In the genomic region with DNA sequence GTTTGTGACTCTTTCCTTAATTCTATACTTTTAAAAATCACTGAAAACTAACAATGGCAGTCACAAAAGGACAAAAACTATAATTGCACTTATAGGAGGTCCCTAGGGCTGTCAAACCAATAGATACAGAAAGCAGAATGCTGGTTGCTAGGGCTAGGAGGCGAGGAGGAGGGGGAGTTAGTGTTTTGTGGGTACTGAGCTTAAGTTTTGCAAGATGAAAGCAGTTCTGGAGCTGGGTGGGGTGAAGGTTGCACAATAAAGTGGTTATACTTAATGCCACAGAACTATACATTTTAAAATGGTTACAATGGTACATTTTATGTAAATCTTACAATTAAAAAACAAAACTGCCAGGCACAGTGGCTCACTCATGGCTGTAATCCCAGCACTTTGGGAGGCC, we compare ENCODE assay signal across 17 cellular contexts. TPM values are rescaled to one million over a fixed set of nuclear protein-coding genes. Genes with fewer than 3 reads are reported as not detected.
DNase-seq lines count a peak whose midpoint lies in the region; ATAC-seq and TF ChIP-seq lines count a peak whose summit lies in the region.
"Had no signal": no experiment of that assay in that cellular context is flagged by ENCODE, and none has a peak within 500 bp of the region (broad histone marks: within the 10 kb centered on the region; RNA-seq: fewer than 3 reads in every experiment).

No MANE protein-coding gene starts in this region.

- ATAC-seq in left ventricle myocardium superior (peak; percentile 23), heart left ventricle (no peak), GM21381 (IDR thresholded peaks at IDR 0.05; ENCODE audit: unreplicated experiment) (no peak)
- no peak for ATAC-seq in stimulated activated naive B cell treated with anti-CD40 and anti-IgM and Interleukin-4, amounts not matched to agents 10 μg/mL and 1 μg/mL and 100 μg/mL, for 72 hours (replicated peaks)
- ATAC-seq: GM23338 had no signal

- DNase-seq in left ventricle myocardium superior (no peak), heart left ventricle (no peak), SK-N-MC (ENCODE audit: low read depth, low spot score) (peak; percentile 8), fibroblast of pulmonary artery (ENCODE audit: low read depth) (peak; percentile 4), SJCRH30 (no peak), stomach (no peak)
- no peak for DNase-seq in stimulated activated naive B cell treated with anti-CD40 and anti-IgM and Interleukin-4, amounts not matched to agents 10 μg/mL and 1 μg/mL and 100 μg/mL, for 72 hours
- DNase-seq: activated CD8-positive, alpha-beta memory T cell treated with anti-CD3 and anti-CD28 coated beads for 24 hours; NCI-H187; NCI-H69; ovary; Right ventricle myocardium superior; spleen had no signal

- peaks cover 34 to 38% of the 10 kb centered on the region in 2 donors for H3K36me3 Mint-ChIP-seq in stimulated activated naive B cell treated with anti-CD40 and anti-IgM and Interleukin-4, amounts not matched to agents 10 μg/mL and 1 μg/mL and 100 μg/mL, for 72 hours

- intact Hi-C loops in left ventricle myocardium superior (cut with micrococcal nuclease), result no loop called here
- intact Hi-C loops in heart left ventricle (cut with DNase I), result no loop called here
- intact Hi-C loops in stomach (cut with DNase I; ENCODE audit: low total_unique reads), result no loop called here

- H3K9me3 Mint-ChIP-seq in stimulated activated naive B cell treated with anti-CD40 and anti-IgM and Interleukin-4, amounts not matched to agents 10 μg/mL and 1 μg/mL and 100 μg/mL, for 72 hours, result no peaks in the 10 kb centered on the region
- H3K9me3 Mint-ChIP-seq: GM23338 had no signal

- H3K36me3 ChIP-seq in heart left ventricle (peaks cover 0 to 34% (median 22%) of the 10 kb centered on the region in 9 donors), SK-N-MC (ENCODE audit: insufficient read depth, low read length) (no peaks in the 10 kb centered on the region), SJCRH30 (no peaks in the 10 kb centered on the region), stomach (peaks cover 0 to 43% (median 39%) of the 10 kb centered on the region in 4 donors)
- H3K36me3 ChIP-seq: ovary had no signal

- TF ChIP-seq EP300 in stomach (IDR thresholded peaks at IDR 0.05), result no peak

- H3K9ac ChIP-seq in SK-N-MC (ENCODE audit: insufficient read length), result no peak overlapping the region

- H3K4me1 ChIP-seq in heart left ventricle (peaks cover 0 to 32% (median under 1%) of the 10 kb centered on the region in 12 donors), SJCRH30 (no peaks in the 10 kb centered on the region), stomach (peaks cover 0 to 12% (median 2%) of the 10 kb centered on the region in 4 donors)

- no peak for TF ChIP-seq POLR2A in heart left ventricle (IDR thresholded peaks at IDR 0.05)
- TF ChIP-seq POLR2A in stomach (IDR thresholded peaks at IDR 0.05), result no peak

- no peaks in the 10 kb centered on the region for H3K27me3 Mint-ChIP-seq in stimulated activated naive B cell treated with anti-CD40 and anti-IgM and Interleukin-4, amounts not matched to agents 10 μg/mL and 1 μg/mL and 100 μg/mL, for 72 hours

- H3K27me3 ChIP-seq in heart left ventricle, result no peaks in the 10 kb centered on the region
- H3K27me3 ChIP-seq in SJCRH30, result no peaks in the 10 kb centered on the region
- no peaks in the 10 kb centered on the region for H3K27me3 ChIP-seq in stomach
- H3K27me3 ChIP-seq: ovary, spleen had no signal

- peaks cover 37 to 59% of the 10 kb centered on the region in 2 donors for H3K4me1 Mint-ChIP-seq in stimulated activated naive B cell treated with anti-CD40 and anti-IgM and Interleukin-4, amounts not matched to agents 10 μg/mL and 1 μg/mL and 100 μg/mL, for 72 hours

- no peaks in the 10 kb centered on the region for H3K9me3 ChIP-seq in heart left ventricle
- H3K9me3 ChIP-seq in SK-N-MC (ENCODE audit: low read depth, low read length), result no peaks in the 10 kb centered on the region
- no peaks in the 10 kb centered on the region for H3K9me3 ChIP-seq in SJCRH30 (replicated peaks)
- no peaks in the 10 kb centered on the region for H3K9me3 ChIP-seq in stomach
- H3K9me3 ChIP-seq: ovary, spleen had no signal

- WGBS in heart left ventricle, 4 donors, result 88 to 92% (median 90%) methylated on average over 1 of the region's 1 CpG
- WGBS in stomach, 5 donors, result 70 to 90% (median 90%) methylated on average over 1 of the region's 1 CpG

- no peak overlapping the region for H3K4me3 Mint-ChIP-seq in stimulated activated naive B cell treated with anti-CD40 and anti-IgM and Interleukin-4, amounts not matched to agents 10 μg/mL and 1 μg/mL and 100 μg/mL, for 72 hours
- H3K4me3 Mint-ChIP-seq: GM23338 had no signal

- H3K27ac ChIP-seq in heart left ventricle (peak overlapping the region in 1 of 12 donors; percentile 32), SK-N-MC (no peak overlapping the region), SJCRH30 (no peak overlapping the region), stomach (no peak overlapping the region)
- H3K27ac ChIP-seq: ovary had no signal

- TF ChIP-seq CTCF in heart left ventricle (IDR thresholded peaks at IDR 0.05) (no peak), fibroblast of pulmonary artery (IDR thresholded peaks at IDR 0.05; ENCODE audit: low read length, missing control alignments) (no peak), stomach (IDR thresholded peaks at IDR 0.05) (no peak)

- H3K27ac Mint-ChIP-seq in stimulated activated naive B cell treated with anti-CD40 and anti-IgM and Interleukin-4, amounts not matched to agents 10 μg/mL and 1 μg/mL and 100 μg/mL, for 72 hours, result no peak overlapping the region
- H3K27ac Mint-ChIP-seq: GM23338 had no signal

- H3K4me3 ChIP-seq in heart left ventricle (no peak overlapping the region), SK-N-MC (no peak overlapping the region), fibroblast of pulmonary artery (replicated peaks; ENCODE audit: low read depth, low read length) (no peak overlapping the region), SJCRH30 (no peak overlapping the region), stomach (no peak overlapping the region)
- H3K4me3 ChIP-seq: GM23338, ovary, spleen had no signal

RNA-seq across cellular contexts. Expression of a gene that starts 27.3 kb away (rescaled TPM):
- total RNA-seq in left ventricle myocardium superior (45.9 TPM), heart left ventricle (10 to 100 TPM; 34.0 to 54.8 (median 47.9) TPM), stomach (100 to 1,000 TPM in 1 of 5 donors, 10 to 100 TPM in 3, 1 to 10 TPM in 1; 2.2 to 239 (median 22.8) TPM)
- polyA plus RNA-seq in heart left ventricle (10 to 100 TPM; 54.5 to 60.0 TPM), stomach (10 to 100 TPM; 37.0 to 46.6 (median 41.1) TPM)
- total RNA-seq in SJCRH30 (2014; rRNA removed; shearing (Covaris generic)), result 33.5 and 36.1 TPM in 2 replicates

RNA-seq across cellular contexts. Expression of a gene that starts 47.7 kb away (rescaled TPM):
- total RNA-seq in left ventricle myocardium superior (0.47 TPM), heart left ventricle (under 1 TPM in 5 of 9 donors, not detected in 4; 0.30 to 0.95 (median 0.34) TPM), stomach (1 to 10 TPM in 1 of 5 donors, not detected in 4; 4.4 TPM)
- polyA plus RNA-seq in heart left ventricle (under 1 TPM; 0.08 TPM), stomach (under 1 TPM; 0.15 to 0.37 (median 0.31) TPM)
- total RNA-seq in SJCRH30 (2014; rRNA removed; shearing (Covaris generic)), result not detected in 2 replicates
- total RNA-seq: glomerular endothelial cell had no signal
- polyA plus RNA-seq: keratinocyte had no signal

Comparison
In these comparisons a context has a peak if more than half of its experiments do, and no peak if none do; other contexts are left out.
1. DNase-seq: peak in SK-N-MC (single experiment) and fibroblast of pulmonary artery (single experiment); none in left ventricle myocardium superior (single experiment), heart left ventricle (0 of 5), SJCRH30 (0 of 2), stimulated activated naive B cell treated with anti-CD40 and anti-IgM and Interleukin-4, amounts not matched to agents 10 μg/mL and 1 μg/mL and 100 μg/mL, for 72 hours (single experiment) and stomach (single experiment).